Comparison of ENCODE assay signal across 14 cellular contexts in the genomic region with DNA sequence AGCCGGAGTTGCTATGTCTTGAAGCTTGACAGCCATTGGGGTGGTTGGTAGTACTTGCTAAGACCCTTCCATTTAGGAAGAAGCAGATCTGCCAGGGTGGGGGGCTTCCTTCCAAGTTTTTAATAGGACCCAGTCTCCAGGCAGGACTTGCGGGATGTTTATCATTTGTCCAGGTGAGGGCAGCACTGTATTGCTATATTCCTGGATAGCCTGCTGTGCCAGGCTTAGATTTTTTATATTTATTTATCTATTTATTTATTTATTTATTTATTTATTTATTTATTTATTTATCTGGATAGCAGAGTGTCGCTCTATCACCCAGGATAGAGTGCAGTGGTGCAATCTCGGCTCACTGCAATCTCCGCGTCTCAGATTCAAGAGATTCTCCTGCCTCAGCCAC.
A peak's percentile ranks its signal among the peaks of the same experiment; 100 is the strongest.
DNase-seq lines count a peak whose midpoint lies in the region; ATAC-seq, FAIRE-seq and TF ChIP-seq lines count a peak whose summit lies in the region.
"Had no signal": no experiment of that assay in that cellular context is flagged by ENCODE, and none has a peak within 500 bp of the region (broad histone marks: within the 10 kb centered on the region; RNA-seq: fewer than 3 reads in every experiment).

No MANE protein-coding gene starts in this region.

- no peak overlapping the region for H2BK15ac ChIP-seq in mesendoderm (replicated peaks; ENCODE audit: low read depth)

- no peak for TF ChIP-seq POLR2A in K562 (conservative IDR thresholded peaks at IDR 0.05)

- WGBS in K562 (ENCODE audit: insufficient coverage, low coverage, missing lambda C conversion rate): 32% methylated on average over 6 of the region's 6 CpGs
- WGBS in mesendoderm (ENCODE audit: extremely low coverage, insufficient coverage, low lambda C conversion rate): no CpG with 5 or more reads among the region's 6 CpGs

- no peak overlapping the region for H3K23ac ChIP-seq in mesendoderm (ENCODE audit: low read length)

- H3K9ac ChIP-seq in K562 (ENCODE audit: insufficient read depth in 1 of 2, low read depth in 2 of 2, low read length in 2 of 2) (no peak overlapping the region), mesendoderm (ENCODE audit: low read length) (no peak overlapping the region)

- TF ChIP-seq CTCF in LNCAP (IDR thresholded peaks at IDR 0.05): peak; percentile 30; the same call in 1 of the 2 replicates
- peak in 2 of 3 experiments; percentile 30 to 32; a peak in 2 of 6 replicates for TF ChIP-seq CTCF in K562 (IDR thresholded peaks at IDR 0.05 in 2 of 3, conservative IDR thresholded peaks at IDR 0.05 in 1 of 3; ENCODE audit: insufficient read depth in 2 of 3, low read depth in 1 of 3, low read length in 3 of 3)
- no peak for TF ChIP-seq CTCF in D721Med (IDR thresholded peaks at IDR 0.05; ENCODE audit: insufficient read depth, missing control alignments)

- H3K4me2 ChIP-seq in K562 (ENCODE audit: insufficient read depth, low read length) (no peak overlapping the region), mesendoderm (ENCODE audit: low read length) (no peak overlapping the region)

- FAIRE-seq in K562 (lab: Jason Lieb, UNC) (no peak), D721Med (lab: Jason Lieb, UNC) (no peak)

- no peak overlapping the region for H2BK120ac ChIP-seq in mesendoderm (ENCODE audit: low read depth, low read length)

- H3K4me3 ChIP-seq in K562 (no peak overlapping the region), mesendoderm (ENCODE audit: low read length) (no peak overlapping the region)
- H3K4me3 ChIP-seq: ovary, transverse colon had no signal

- H3K36me3 ChIP-seq in K562 (ENCODE audit: control insufficient read depth, insufficient read depth, low read length): no peaks in the 10 kb centered on the region
- H3K36me3 ChIP-seq in mesendoderm (ENCODE audit: control insufficient read depth, insufficient read depth, low read length): no peaks in the 10 kb centered on the region
- H3K36me3 ChIP-seq: ovary, transverse colon had no signal

- in situ Hi-C loops in K562 (cut with MboI): no loop called here

- H2BK5ac ChIP-seq in mesendoderm (ENCODE audit: low read length): no peak overlapping the region

- H3K79me2 ChIP-seq in K562 (ENCODE audit: control insufficient read depth, insufficient read depth, low read length) (no peaks in the 10 kb centered on the region), mesendoderm (ENCODE audit: control insufficient read depth, insufficient read depth, low read length) (no peaks in the 10 kb centered on the region)

- TF ChIP-seq RAD21 in K562 (CRISPR knock-in tag; conservative IDR thresholded peaks at IDR 0.05 in 1 of 2, IDR thresholded peaks at IDR 0.05 in 1 of 2): no peak

- no peak for TF ChIP-seq EP300 in K562 (IDR thresholded peaks at IDR 0.05; ENCODE audit: low read length)

- H3K27me3 ChIP-seq in K562 (ENCODE audit: control insufficient read depth in 2 of 2, insufficient read depth in 2 of 2, low read length in 2 of 2) (no peaks in the 10 kb centered on the region), mesendoderm (ENCODE audit: insufficient read depth, low read length, poor library complexity) (no peaks in the 10 kb centered on the region)
- H3K27me3 ChIP-seq: ovary, transverse colon had no signal

- H4K20me1 ChIP-seq in K562 (replicated peaks; ENCODE audit: control insufficient read depth, insufficient read depth, low read length): no peaks in the 10 kb centered on the region

- no peak overlapping the region for H4K5ac ChIP-seq in mesendoderm (ENCODE audit: low read length)

- DNase-seq in NCI-H1092 treated with DMSO at 0.1 percent for 48 hours (lab: John Stamatoyannopoulos, UW): peak; percentile 10
- DNase-seq in NCI-H1092 (lab: John Stamatoyannopoulos, UW): no peak
- DNase-seq in K562 (ENCODE audit: extremely low read depth in 1 of 4, low spot score in 3 of 4): peak; percentile 4 to 23 (median 8)
- peak; percentile 1 for DNase-seq in mesendoderm
- no peak for DNase-seq in D721Med (ENCODE audit: insufficient read length, low spot score)
- no peak for DNase-seq in activated CD4-positive, alpha-beta T cell treated with anti-CD3 and anti-CD28 coated beads, Interleukin-2, amount 50 U/mL, for 48 hours
- no peak for DNase-seq in activated naive CD4-positive, alpha-beta T cell treated with anti-CD3 and anti-CD28 coated beads, Interleukin-2, amount 50 U/mL, for 72 hours (ENCODE audit: low spot score in 2 of 2)
- DNase-seq: effector memory CD8-positive, alpha-beta T cell; immature natural killer cell; NCI-H345; ovary; transverse colon had no signal

- no peaks in the 10 kb centered on the region for H3K9me3 ChIP-seq in K562 (replicated peaks; ENCODE audit: control insufficient read depth, insufficient read depth, low read depth, low read length)
- H3K9me3 ChIP-seq: ovary, transverse colon had no signal

- POLR2A ChIA-PET in K562 (lab: Yijun Ruan, JAX): interaction anchor here (0.7 to 1.2 kb wide), 2 partner anchors 14 to 28 kb away, joined by 3 to 4 read pairs; no protein-coding TSS in a partner anchor

- no peak overlapping the region for H3K56ac ChIP-seq in mesendoderm (ENCODE audit: low read length)

- no peak overlapping the region for H3K4ac ChIP-seq in mesendoderm (ENCODE audit: low read depth, low read length)

- H3K27ac ChIP-seq in K562 (ENCODE audit: extremely low read depth, low read depth, low read length) (no peak overlapping the region), mesendoderm (ENCODE audit: low read depth, low read length) (no peak overlapping the region)
- H3K27ac ChIP-seq: ovary, transverse colon had no signal

- no peak overlapping the region for H3K27ac Mint-ChIP-seq in activated naive CD4-positive, alpha-beta T cell treated with anti-CD3 and anti-CD28 coated beads, Interleukin-2, amount 50 U/mL, for 72 hours
- H3K27ac Mint-ChIP-seq: activated T-helper 1 cell treated with anti-CD3 and anti-CD28 coated beads, Interleukin-12 subunit alpha, Interleukin-12 subunit beta, Interleukin-2, Interleukin-4 antibody, amounts not matched to agents 30 ng/mL and 10 ng/mL and 1 ng/mL, durations not matched to agents 14 hours and 24 hours and 36 hours; effector memory CD8-positive, alpha-beta T cell; immature natural killer cell had no signal

- no peaks in the 10 kb centered on the region for H3K79me1 ChIP-seq in mesendoderm (ENCODE audit: low read length)

- no peak overlapping the region for H2AK5ac ChIP-seq in mesendoderm (ENCODE audit: low read length)

- ATAC-seq in K562: peak; percentile 56; the same call in 1 of the 3 replicates
- ATAC-seq in activated naive CD4-positive, alpha-beta T cell treated with anti-CD3 and anti-CD28 coated beads, Interleukin-2, amount 50 U/mL, for 72 hours: no peak
- ATAC-seq: effector memory CD8-positive, alpha-beta T cell had no signal

- H3K36me3 Mint-ChIP-seq in activated naive CD4-positive, alpha-beta T cell treated with anti-CD3 and anti-CD28 coated beads, Interleukin-2, amount 50 U/mL, for 72 hours: no peaks in the 10 kb centered on the region
- H3K36me3 Mint-ChIP-seq: immature natural killer cell had no signal

- H2AFZ ChIP-seq in K562 (ENCODE audit: low read depth, low read length): no peak overlapping the region

- H3K18ac ChIP-seq in mesendoderm (ENCODE audit: low read length): no peak overlapping the region

- intact Hi-C loops in K562 (cut with micrococcal nuclease): no loop called here

- H3K4me1 ChIP-seq in K562 (replicated peaks in 1 of 2; ENCODE audit: control insufficient read depth in 2 of 2, insufficient read depth in 2 of 2, low read length in 2 of 2): no peaks in the 10 kb centered on the region
- H3K4me1 ChIP-seq in mesendoderm (ENCODE audit: control insufficient read depth, low read depth, low read length): no peaks in the 10 kb centered on the region
- H3K4me1 ChIP-seq: transverse colon had no signal

- H4K8ac ChIP-seq in mesendoderm (ENCODE audit: low read depth, low read length): no peak overlapping the region

- no TSS peak for BruUV-seq in K562 (replicated peaks; lab: Mats Ljungman, UMichigan)

- no peaks in the 10 kb centered on the region for H3K9me1 ChIP-seq in K562 (ENCODE audit: control insufficient read depth, insufficient read depth, low read length)

- H3K9me3 Mint-ChIP-seq in activated naive CD4-positive, alpha-beta T cell treated with anti-CD3 and anti-CD28 coated beads, Interleukin-2, amount 50 U/mL, for 72 hours: no peaks in the 10 kb centered on the region
- H3K9me3 Mint-ChIP-seq: activated T-helper 1 cell treated with anti-CD3 and anti-CD28 coated beads, Interleukin-12 subunit alpha, Interleukin-12 subunit beta, Interleukin-2, Interleukin-4 antibody, amounts not matched to agents 30 ng/mL and 10 ng/mL and 1 ng/mL, durations not matched to agents 14 hours and 24 hours and 36 hours; effector memory CD8-positive, alpha-beta T cell; immature natural killer cell had no signal

- CTCF ChIA-PET in K562 (lab: Yijun Ruan, JAX; ENCODE audit: low intra/inter-chr PET ratio): no interaction called here

TF ChIP-seq in K562, 482 proteins besides CTCF, POLR2A, EP300 and RAD21 (continues in another document):
- TF ChIP-seq KLF6 (CRISPR knock-in tag; IDR thresholded peaks at IDR 0.05; ENCODE audit: borderline replicate concordance): no peak
- TF ChIP-seq, protein P1, sequence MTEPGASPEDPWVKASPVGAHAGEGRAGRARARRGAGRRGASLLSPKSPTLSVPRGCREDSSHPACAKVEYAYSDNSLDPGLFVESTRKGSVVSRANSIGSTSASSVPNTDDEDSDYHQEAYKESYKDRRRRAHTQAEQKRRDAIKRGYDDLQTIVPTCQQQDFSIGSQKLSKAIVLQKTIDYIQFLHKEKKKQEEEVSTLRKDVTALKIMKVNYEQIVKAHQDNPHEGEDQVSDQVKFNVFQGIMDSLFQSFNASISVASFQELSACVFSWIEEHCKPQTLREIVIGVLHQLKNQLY (CRISPR knock-in tag; conservative IDR thresholded peaks at IDR 0.05): no peak
- no peak for TF ChIP-seq CHD4 (IDR thresholded peaks at IDR 0.05; ENCODE audit: insufficient read depth, insufficient replicate concordance, low read depth, low read length, poor library complexity, severe bottlenecking)
- TF ChIP-seq PURB (CRISPR knock-in tag; IDR thresholded peaks at IDR 0.05; ENCODE audit: low read depth): no peak
- no peak for TF ChIP-seq ZNF282 (CRISPR knock-in tag; IDR thresholded peaks at IDR 0.05)
- TF ChIP-seq NCOR1 (IDR thresholded peaks at IDR 0.05): no peak

Comparison
In these comparisons a context has a peak if more than half of its experiments do, and no peak if none do; other contexts are left out.
1. DNase-seq: peak in NCI-H1092 treated with DMSO at 0.1 percent for 48 hours (single experiment), K562 (4 of 4) and mesendoderm (single experiment); none in NCI-H1092 (single experiment), D721Med (single experiment), activated CD4-positive, alpha-beta T cell treated with anti-CD3 and anti-CD28 coated beads, Interleukin-2, amount 50 U/mL, for 48 hours (0 of 2) and activated naive CD4-positive, alpha-beta T cell treated with anti-CD3 and anti-CD28 coated beads, Interleukin-2, amount 50 U/mL, for 72 hours (0 of 2).